In genomic region chr4:104163820-104164219, GRCh38 we compare ENCODE assay signal across 19 cellular contexts.
DNase-seq lines count a peak whose midpoint lies in the region; ATAC-seq, FAIRE-seq and TF ChIP-seq lines count a peak whose summit lies in the region.
"Had no signal": no experiment of that assay in that cellular context is flagged by ENCODE, and none has a peak within 500 bp of the region (broad histone marks: within the 10 kb centered on the region; RNA-seq: fewer than 3 reads in every experiment).

No MANE protein-coding gene starts in this region.

- no peak overlapping the region for H3K9ac ChIP-seq in liver (ENCODE audit: low read depth in 1 of 2, low read length in 2 of 2)
- H3K9ac ChIP-seq in HepG2 (ENCODE audit: insufficient read depth, low read depth, low read length): no peak overlapping the region
- no peak overlapping the region for H3K9ac ChIP-seq in mammary epithelial cell (ENCODE audit: insufficient read depth, low read length)

- no peak for TF ChIP-seq RAD21 in liver (IDR thresholded peaks at IDR 0.05)
- no peak for TF ChIP-seq RAD21 in HepG2 (CRISPR knock-in tag; IDR thresholded peaks at IDR 0.05)

- no peak for FAIRE-seq in HepG2 (lab: Jason Lieb, UNC)
- FAIRE-seq: G401.6, RCC 7860 had no signal

- H2AFZ ChIP-seq in HepG2 (ENCODE audit: low read length) (no peak overlapping the region), mammary epithelial cell (ENCODE audit: low read depth, low read length) (no peak overlapping the region)

- no peak overlapping the region for H3K4me3 ChIP-seq in liver (ENCODE audit: low read depth in 1 of 3, low read length in 3 of 3)
- no peak overlapping the region for H3K4me3 ChIP-seq in HepG2 (replicated peaks in 1 of 3; ENCODE audit: insufficient read depth in 1 of 3, low read depth in 2 of 3, low read length in 3 of 3)
- H3K4me3 ChIP-seq in mammary epithelial cell (replicated peaks in 1 of 3; ENCODE audit: insufficient read depth in 1 of 3, low read depth in 2 of 3, low read length in 3 of 3): no peak overlapping the region
- H3K4me3 ChIP-seq in upper lobe of left lung: no peak overlapping the region
- no peak overlapping the region for H3K4me3 ChIP-seq in spleen
- H3K4me3 ChIP-seq: HAP-1 had no signal

- POLR2A ChIA-PET in HepG2 (lab: Yijun Ruan, JAX): no interaction called here

- H3K27me3 ChIP-seq in liver (ENCODE audit: control insufficient read depth in 4 of 4, insufficient read depth in 4 of 4, low read length in 3 of 4): no peaks in the 10 kb centered on the region
- no peaks in the 10 kb centered on the region for H3K27me3 ChIP-seq in HepG2 (ENCODE audit: control insufficient read depth in 1 of 2, insufficient read depth in 2 of 2, low read length in 2 of 2)
- H3K27me3 ChIP-seq in mammary epithelial cell (ENCODE audit: insufficient read depth, low read length): no peaks in the 10 kb centered on the region
- no peaks in the 10 kb centered on the region for H3K27me3 ChIP-seq in upper lobe of left lung
- H3K27me3 ChIP-seq in spleen (replicated peaks in 1 of 7): no peaks in the 10 kb centered on the region

- BruUV-seq in HepG2 (replicated peaks; lab: Mats Ljungman, UMichigan): no TSS peak
- no TSS peak for BruUV-seq in mammary epithelial cell (replicated peaks; lab: Mats Ljungman, UMichigan)

- ATAC-seq in HepG2 (no peak), upper lobe of left lung (ENCODE audit: low FRiP score in 2 of 2) (no peak)
- ATAC-seq: Right ventricle myocardium inferior had no signal

- CTCF ChIA-PET in HepG2 (lab: Yijun Ruan, JAX; ENCODE audit: low intra/inter-chr PET ratio, low total read pairs): no interaction called here
- CTCF ChIA-PET in mammary epithelial cell (lab: Charles Lee; ENCODE audit: low non-redundant PET): no interaction called here

- H3K9me3 ChIP-seq in liver (ENCODE audit: control insufficient read depth in 4 of 4, low read length in 3 of 4): no peaks in the 10 kb centered on the region
- H3K9me3 ChIP-seq in HepG2 (ENCODE audit: low read length): no peaks in the 10 kb centered on the region
- H3K9me3 ChIP-seq in mammary epithelial cell (replicated peaks; ENCODE audit: insufficient read depth, low read length): no peaks in the 10 kb centered on the region
- H3K9me3 ChIP-seq in upper lobe of left lung: no peaks in the 10 kb centered on the region
- H3K9me3 ChIP-seq in spleen: no peaks in the 10 kb centered on the region
- H3K9me3 ChIP-seq: HAP-1 had no signal

- TF ChIP-seq EP300 in HepG2 (IDR thresholded peaks at IDR 0.05; ENCODE audit: low read depth in 2 of 2, low read length in 2 of 2): no peak
- TF ChIP-seq EP300 in HepG2 (CRISPR knock-in tag; IDR thresholded peaks at IDR 0.05; ENCODE audit: borderline replicate concordance): no peak
- TF ChIP-seq EP300 in upper lobe of left lung (IDR thresholded peaks at IDR 0.05): no peak

- no peaks in the 10 kb centered on the region for H3K79me2 ChIP-seq in HepG2 (ENCODE audit: insufficient read depth, low read length)
- no peaks in the 10 kb centered on the region for H3K79me2 ChIP-seq in mammary epithelial cell (ENCODE audit: insufficient read depth, low read length)

- intact Hi-C loops in HepG2 (cut with micrococcal nuclease; ENCODE audit: unreplicated experiment): no loop called here
- intact Hi-C loops in mammary epithelial cell (cut with micrococcal nuclease): no loop called here
- intact Hi-C loops in spleen (cut with DNase I; ENCODE audit: low total_unique reads): no loop called here

- no peaks in the 10 kb centered on the region for H3K36me3 ChIP-seq in liver (ENCODE audit: control insufficient read depth in 4 of 4, insufficient read depth in 3 of 4, low read depth in 1 of 4, low read length in 3 of 4)
- no peaks in the 10 kb centered on the region for H3K36me3 ChIP-seq in HepG2 (replicated peaks in 1 of 2; ENCODE audit: control insufficient read depth in 1 of 2, insufficient read depth in 2 of 2, low read length in 2 of 2)
- no peaks in the 10 kb centered on the region for H3K36me3 ChIP-seq in mammary epithelial cell (ENCODE audit: insufficient read depth, low read length)
- no peaks in the 10 kb centered on the region for H3K36me3 ChIP-seq in upper lobe of left lung
- H3K36me3 ChIP-seq in spleen: no peaks in the 10 kb centered on the region
- H3K36me3 ChIP-seq: HAP-1 had no signal

- H4K20me1 ChIP-seq in HepG2 (ENCODE audit: insufficient read depth, low read length) (no peaks in the 10 kb centered on the region), mammary epithelial cell (ENCODE audit: insufficient read depth, low read length) (no peaks in the 10 kb centered on the region)

- no peak overlapping the region for H3K27ac ChIP-seq in liver (ENCODE audit: low read depth in 1 of 2, low read length in 2 of 2)
- H3K27ac ChIP-seq in HepG2 (ENCODE audit: extremely low read length, insufficient read depth, low read length): no peak overlapping the region
- H3K27ac ChIP-seq in mammary epithelial cell (ENCODE audit: insufficient read depth, low read depth, low read length): no peak overlapping the region
- H3K27ac ChIP-seq in upper lobe of left lung: no peak overlapping the region
- no peak overlapping the region for H3K27ac ChIP-seq in spleen

- H3K4me2 ChIP-seq in HepG2 (ENCODE audit: low read depth, low read length): no peak overlapping the region
- no peak overlapping the region for H3K4me2 ChIP-seq in mammary epithelial cell (ENCODE audit: insufficient read depth, low read depth, low read length)

- 21% methylated on average over 1 of the region's 1 CpG for WGBS in liver
- WGBS in HepG2 (ENCODE audit: low lambda C conversion rate): 0% methylated on average over 1 of the region's 1 CpG
- WGBS in mammary epithelial cell (ENCODE audit: low coverage, missing lambda C conversion rate): 8% methylated on average over 1 of the region's 1 CpG
- WGBS in upper lobe of left lung, 2 donors: 39 to 40% methylated on average over 1 of the region's 1 CpG
- 34 to 51% (median 39%) methylated on average over 1 of the region's 1 CpG for WGBS in spleen, 5 donors

- H3K4me1 ChIP-seq in liver (ENCODE audit: control insufficient read depth in 4 of 4, insufficient read depth in 4 of 4, low read length in 3 of 4) (peaks cover 0 to 6% (median 3%) of the 10 kb centered on the region in 4 donors), HepG2 (ENCODE audit: insufficient read depth, low read length) (no peaks in the 10 kb centered on the region), mammary epithelial cell (ENCODE audit: insufficient read depth, low read length) (no peaks in the 10 kb centered on the region), upper lobe of left lung (no peaks in the 10 kb centered on the region), spleen (no peaks in the 10 kb centered on the region)
- H3K4me1 ChIP-seq: HAP-1 had no signal

- DNase-seq in HepG2 (ENCODE audit: low spot score) (no peak), mammary epithelial cell (peak; percentile 17), iris pigment epithelial cell (ENCODE audit: low read depth) (peak; percentile 1), upper lobe of left lung (no peak), nucleus accumbens (lab: John Stamatoyannopoulos, UW) (no peak), spleen (no peak)
- DNase-seq in activated effector memory CD4-positive, alpha-beta T cell treated with anti-CD3 and anti-CD28 coated beads, Interleukin-2, amount 50 U/mL, for 16 hours: no peak
- DNase-seq: 8988T; COR-L47; DMS 273 treated with DMSO at 0.1 percent for 48 hours; NCI-H1105; NCI-H2081; NCI-H446 treated with DMSO at 0.1 percent for 48 hours; NK-92 treated with Interleukin-12 subunit alpha and Interleukin-12 subunit beta, amount 100 ng/mL, for 24 hours had no signal

- TF ChIP-seq POLR2A in HepG2 (IDR thresholded peaks at IDR 0.05; ENCODE audit: insufficient read depth in 1 of 2, low read depth in 2 of 2, low read length in 2 of 2) (no peak), upper lobe of left lung (IDR thresholded peaks at IDR 0.05) (no peak), spleen (IDR thresholded peaks at IDR 0.05) (no peak)

- in situ Hi-C loops in HepG2 (cut with HindIII; ENCODE audit: extremely low pct_ligation_motif_present, low pct_unique_long_range_greater_than_20kb): no loop called here
- in situ Hi-C loops in mammary epithelial cell (cut with MboI; ENCODE audit: low sequenced_read_pairs in 2 of 2): no loop called here

- no peak for TF ChIP-seq CTCF in liver (IDR thresholded peaks at IDR 0.05; ENCODE audit: low read depth, low read length, missing input control)
- TF ChIP-seq CTCF in HepG2 (CRISPR knock-in tag; IDR thresholded peaks at IDR 0.05): no peak
- TF ChIP-seq CTCF in mammary epithelial cell (conservative IDR thresholded peaks at IDR 0.05 in 1 of 2, IDR thresholded peaks at IDR 0.05 in 1 of 2; ENCODE audit: extremely low read depth in 1 of 2, insufficient read depth in 1 of 2, low read depth in 1 of 2, low read length in 2 of 2): no peak
- TF ChIP-seq CTCF in upper lobe of left lung (IDR thresholded peaks at IDR 0.05): no peak
- TF ChIP-seq CTCF in spleen (IDR thresholded peaks at IDR 0.05 in 8 of 11, conservative IDR thresholded peaks at IDR 0.05 in 3 of 11): no peak

- dilution Hi-C loops in mammary epithelial cell (cut with HindIII; ENCODE audit: low sequenced_read_pairs): no loop called here

TF ChIP-seq in liver, 16 proteins besides CTCF, POLR2A, EP300 and RAD21 (continues in another document):
- TF ChIP-seq YY1 (IDR thresholded peaks at IDR 0.05): peak; percentile 63
- TF ChIP-seq RXRA (IDR thresholded peaks at IDR 0.05): no peak
- TF ChIP-seq FOXA2 (IDR thresholded peaks at IDR 0.05): no peak
- no peak for TF ChIP-seq FOXA1 (IDR thresholded peaks at IDR 0.05)
- no peak for TF ChIP-seq EGR1 (IDR thresholded peaks at IDR 0.05; ENCODE audit: low read depth in 2 of 2)
- TF ChIP-seq ATF3 (IDR thresholded peaks at IDR 0.05): no peak
- TF ChIP-seq GABPA (IDR thresholded peaks at IDR 0.05 in 1 of 2, conservative IDR thresholded peaks at IDR 0.05 in 1 of 2): peak in 1 of 2 donors; percentile 30

Comparison
In these comparisons a context has a peak if more than half of its experiments do, and no peak if none do; other contexts are left out.
1. DNase-seq: peak in mammary epithelial cell (single experiment) and iris pigment epithelial cell (single experiment); none in HepG2 (single experiment), upper lobe of left lung (0 of 2), nucleus accumbens (0 of 56), spleen (single experiment) and activated effector memory CD4-positive, alpha-beta T cell treated with anti-CD3 and anti-CD28 coated beads, Interleukin-2, amount 50 U/mL, for 16 hours (single experiment).